ENCODE assay signal across 14 cellular contexts in the genomic region with DNA sequence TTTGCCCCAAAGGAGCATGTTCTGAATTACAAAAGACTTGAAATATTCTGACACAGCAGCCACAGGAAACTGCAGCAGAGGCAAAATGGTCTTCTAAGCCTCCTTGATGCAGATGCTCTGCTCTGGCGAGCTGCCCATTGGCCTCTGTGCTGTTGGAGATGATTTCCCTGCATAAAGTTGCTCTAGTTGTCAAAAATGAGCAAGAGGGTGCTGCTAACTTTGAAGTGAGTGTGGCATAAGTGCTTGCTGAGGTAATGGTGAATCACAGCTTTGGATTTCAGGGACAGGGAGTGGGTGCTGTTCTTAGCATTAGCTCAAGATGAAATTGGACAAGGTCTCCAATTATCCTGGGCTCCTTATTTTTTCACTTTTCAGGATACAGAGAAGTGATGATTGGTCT.
DNase-seq lines count a peak whose midpoint lies in the region; ATAC-seq and TF ChIP-seq lines count a peak whose summit lies in the region.
"Had no signal": no experiment of that assay in that cellular context is flagged by ENCODE, and none has a peak within 500 bp of the region (broad histone marks: within the 10 kb centered on the region; RNA-seq: fewer than 3 reads in every experiment).

No MANE protein-coding gene starts in this region.

- H3K27me3 ChIP-seq in RWPE2 (ENCODE audit: insufficient read depth, poor library complexity, severe bottlenecking) = no peaks in the 10 kb centered on the region
- H3K27me3 ChIP-seq in H7 (ENCODE audit: control insufficient read depth, insufficient read depth, low read length) = no peaks in the 10 kb centered on the region
- H3K27me3 ChIP-seq: right atrium auricular region had no signal

- no peaks in the 10 kb centered on the region for H3K4me1 ChIP-seq in RWPE2 (ENCODE audit: insufficient read depth, poor library complexity, severe bottlenecking)
- H3K4me1 ChIP-seq: right atrium auricular region had no signal

- peak; percentile 33 for DNase-seq in H4 (ENCODE audit: low spot score)
- no peak for DNase-seq in RWPE2 (ENCODE audit: low spot score)
- DNase-seq in fibroblast of peridontal ligament (ENCODE audit: extremely low read depth) = peak; percentile 47
- DNase-seq in skeletal muscle cell (ENCODE audit: low read depth) = peak; percentile 86
- no peak for DNase-seq in NCI-H187 (lab: John Stamatoyannopoulos, UW)
- DNase-seq in H7 = no peak
- DNase-seq: activated CD4-positive, alpha-beta T cell treated with anti-CD3 and anti-CD28 coated beads, Interleukin-2, amount 50 U/mL, for 4 hours; activated naive CD4-positive, alpha-beta T cell treated with Interleukin-2 at 50 U/mL for 16 hours; DMS79 treated with DMSO at 0.1 percent for 48 hours; NCI-H774 had no signal

- H3K36me3 ChIP-seq in RWPE2 (ENCODE audit: low read depth) (no peaks in the 10 kb centered on the region), H7 (replicated peaks; ENCODE audit: control insufficient read depth, insufficient read depth, low read length) (no peaks in the 10 kb centered on the region)
- H3K36me3 ChIP-seq: right atrium auricular region, thoracic aorta had no signal

- H3K4me3 ChIP-seq in RWPE2 (ENCODE audit: severe bottlenecking) (no peak overlapping the region), skeletal muscle cell (ENCODE audit: low read depth, low read length) (no peak overlapping the region), H7 (ENCODE audit: insufficient read depth, low read depth, low read length) (no peak overlapping the region)
- H3K4me3 ChIP-seq: right atrium auricular region, thoracic aorta had no signal

- H3K27ac ChIP-seq in RWPE2 (ENCODE audit: poor library complexity, severe bottlenecking) = no peak overlapping the region
- H3K27ac ChIP-seq: right atrium auricular region, thoracic aorta had no signal

- ATAC-seq in RWPE2 (ENCODE audit: low read depth) (peak; percentile 98), GM19035 (IDR thresholded peaks at IDR 0.05; ENCODE audit: unreplicated experiment) (no peak), GM21381 (IDR thresholded peaks at IDR 0.05; ENCODE audit: unreplicated experiment) (no peak)

- no peaks in the 10 kb centered on the region for H3K9me3 ChIP-seq in RWPE2 (ENCODE audit: severe bottlenecking)
- H3K9me3 ChIP-seq: right atrium auricular region, thoracic aorta had no signal

- no peak for TF ChIP-seq CTCF in RWPE2 (IDR thresholded peaks at IDR 0.05; ENCODE audit: poor library complexity, severe bottlenecking)

Comparison
In these comparisons a context has a peak if more than half of its experiments do, and no peak if none do; other contexts are left out.
1. DNase-seq: peak in H4 (single experiment), fibroblast of peridontal ligament (single experiment) and skeletal muscle cell (single experiment); none in RWPE2 (single experiment), NCI-H187 (0 of 2) and H7 (single experiment).